Comparison of ENCODE assay signal across 15 cellular contexts in the genomic region with DNA sequence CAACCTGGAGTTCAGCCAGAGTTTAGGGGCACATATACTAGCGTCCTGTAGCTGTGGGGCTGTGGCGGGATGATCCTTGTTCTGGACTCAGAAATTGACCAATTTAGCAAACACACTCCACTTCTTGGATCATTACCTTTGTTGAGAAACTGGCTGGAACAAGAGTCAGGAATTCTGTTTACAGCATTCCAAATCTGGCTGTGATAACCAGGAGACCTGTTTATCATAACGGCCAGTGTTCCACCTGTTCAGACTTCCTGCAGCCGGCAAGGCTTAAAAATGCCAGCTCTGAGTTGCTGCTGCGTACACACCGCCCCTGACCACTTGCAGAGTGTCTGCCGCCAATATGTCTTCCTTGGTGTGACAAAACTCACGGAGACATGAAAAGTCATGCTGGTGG.
DNase-seq lines count a peak whose midpoint lies in the region; FAIRE-seq lines count a peak whose summit lies in the region.
"Had no signal": no experiment of that assay in that cellular context is flagged by ENCODE, and none has a peak within 500 bp of the region (broad histone marks: within the 10 kb centered on the region; RNA-seq: fewer than 3 reads in every experiment).

No MANE protein-coding gene starts in this region.

- H3K4me1 ChIP-seq in small intestine (ENCODE audit: control insufficient read depth in 2 of 2, insufficient read depth in 1 of 2, low read depth in 1 of 2, low read length in 1 of 2) = no peaks in the 10 kb centered on the region

- peaks cover 0 to 2% of the 10 kb centered on the region in 2 donors for H3K27me3 ChIP-seq in small intestine (ENCODE audit: control insufficient read depth in 2 of 2, insufficient read depth in 2 of 2, low read length in 2 of 2)

- DNase-seq in NCI-H146 (lab: John Stamatoyannopoulos, UW) (peak; percentile 5), NCI-H146 treated with DMSO at 0.1 percent for 48 hours (lab: John Stamatoyannopoulos, UW; ENCODE audit: unreplicated experiment) (no peak), NCI-H526 treated with DMSO at 0.1 percent for 48 hours (lab: John Stamatoyannopoulos, UW) (peak; percentile 57), cerebellum (ENCODE audit: low spot score) (peak; percentile 23), small intestine (peak; percentile 4), NCI-H1436 treated with DMSO at 0.1 percent for 48 hours (lab: John Stamatoyannopoulos, UW) (no peak), H4 (ENCODE audit: low spot score) (no peak), NCI-H128 (lab: John Stamatoyannopoulos, UW; ENCODE audit: unreplicated experiment) (no peak)
- DNase-seq: GF-D8, HCEC 1CT, MV-4-11, NCI-H524 treated with DMSO at 0.1 percent for 48 hours, SK-N-SH had no signal

- 22 to 66% (median 37%) methylated on average over 8 of the region's 8 CpGs for WGBS in small intestine, 3 donors

- H3K4me3 ChIP-seq in small intestine (ENCODE audit: low read depth in 1 of 2, low read length in 2 of 2) = no peak overlapping the region

- H3K36me3 ChIP-seq in small intestine (ENCODE audit: control insufficient read depth in 2 of 2, insufficient read depth in 2 of 2, low read length in 2 of 2) = no peaks in the 10 kb centered on the region

- FAIRE-seq in small intestine (lab: Jason Lieb, UNC) = no peak
- FAIRE-seq: GM12891 had no signal

- H3K9me3 ChIP-seq in small intestine (ENCODE audit: control insufficient read depth, low read depth) = no peaks in the 10 kb centered on the region
- H3K9me3 ChIP-seq: SK-N-SH had no signal

- H3K27ac ChIP-seq in small intestine (ENCODE audit: low read depth in 1 of 2, low read length in 1 of 2) = no peak overlapping the region
- H3K27ac ChIP-seq: HL-60 had no signal

Comparison
In these comparisons a context has a peak if more than half of its experiments do, and no peak if none do; other contexts are left out.
1. DNase-seq: peak in NCI-H146 (single experiment), NCI-H526 treated with DMSO at 0.1 percent for 48 hours (single experiment), cerebellum (single experiment) and small intestine (single experiment); none in NCI-H146 treated with DMSO at 0.1 percent for 48 hours (single experiment), NCI-H1436 treated with DMSO at 0.1 percent for 48 hours (single experiment), H4 (single experiment) and NCI-H128 (single experiment).